Comparison of ENCODE assay signal across 9 cellular contexts in genomic region chr1:149888999-149889289, GRCh38. TPM values are rescaled to one million over a fixed set of nuclear protein-coding genes. Genes with fewer than 3 reads are reported as not detected.
DNase-seq lines count a peak whose midpoint lies in the region; ATAC-seq and TF ChIP-seq lines count a peak whose summit lies in the region.
"Had no signal": no experiment of that assay in that cellular context is flagged by ENCODE, and none has a peak within 500 bp of the region (broad histone marks: within the 10 kb centered on the region; RNA-seq: fewer than 3 reads in every experiment).

No MANE protein-coding gene starts in this region.

- DNase-seq in GM23248 (peak; percentile 80), Panc1 (ENCODE audit: low read depth, low spot score) (no peak), foreskin fibroblast (peak; percentile 55 to 80), dermis blood vessel endothelial cell (no peak), HPDE6-E6E7 (ENCODE audit: extremely low spot score) (no peak)
- DNase-seq in stimulated activated CD4-positive, alpha-beta T cell treated with anti-CD3 and anti-CD28 coated beads, Interleukin-15, amount 100 ng/mL, for 24 hours: no peak
- DNase-seq: naive B cell had no signal

- H3K4me2 ChIP-seq in GM23248 (ENCODE audit: unreplicated experiment) (peak overlapping the region; percentile 91), skeletal muscle satellite cell (ENCODE audit: low read length) (peak overlapping the region; percentile 90)

- peaks cover 12% of the 10 kb centered on the region for H3K4me1 ChIP-seq in GM23248 (ENCODE audit: insufficient read depth)
- peaks cover 11% of the 10 kb centered on the region for H3K4me1 ChIP-seq in Panc1 (ENCODE audit: control insufficient read depth, insufficient read depth, low read length)
- H3K4me1 ChIP-seq in skeletal muscle satellite cell (ENCODE audit: control insufficient read depth, insufficient read depth, low read length): peaks cover 24% of the 10 kb centered on the region

- H3K36me3 Mint-ChIP-seq in activated T-helper 17 cell treated with anti-CD3 and anti-CD28 coated beads, Interleukin-2, amount 50 U/mL, for 72 hours (ENCODE audit: low read depth): no peaks in the 10 kb centered on the region
- H3K36me3 Mint-ChIP-seq: naive B cell had no signal

- H3K27me3 Mint-ChIP-seq in activated T-helper 17 cell treated with anti-CD3 and anti-CD28 coated beads, Interleukin-2, amount 50 U/mL, for 72 hours: no peaks in the 10 kb centered on the region
- H3K27me3 Mint-ChIP-seq: naive B cell had no signal

- no peak for ATAC-seq in Panc1
- ATAC-seq in activated T-helper 17 cell treated with anti-CD3 and anti-CD28 coated beads, Interleukin-2, amount 50 U/mL, for 72 hours (replicated peaks): no peak

- no peaks in the 10 kb centered on the region for H3K4me1 Mint-ChIP-seq in activated T-helper 17 cell treated with anti-CD3 and anti-CD28 coated beads, Interleukin-2, amount 50 U/mL, for 72 hours

- no peak overlapping the region for H3K27ac Mint-ChIP-seq in activated T-helper 17 cell treated with anti-CD3 and anti-CD28 coated beads, Interleukin-2, amount 50 U/mL, for 72 hours

- no peak for TF ChIP-seq CTCF in Panc1 (IDR thresholded peaks at IDR 0.05)
- no peak for TF ChIP-seq CTCF in foreskin fibroblast (IDR thresholded peaks at IDR 0.05; ENCODE audit: low read depth, low read length)

- H3K36me3 ChIP-seq in GM23248 (ENCODE audit: low read depth) (no peaks in the 10 kb centered on the region), Panc1 (ENCODE audit: control insufficient read depth, insufficient read depth, low read length) (no peaks in the 10 kb centered on the region; the same call in 1 of the 2 replicates), skeletal muscle satellite cell (ENCODE audit: insufficient read depth, low read length) (no peaks in the 10 kb centered on the region)

- intact Hi-C loops in Panc1 (cut with micrococcal nuclease; ENCODE audit: unreplicated experiment): no loop called here

- peaks cover 15% of the 10 kb centered on the region for H3K79me2 ChIP-seq in GM23248 (ENCODE audit: insufficient read depth)

- no peaks in the 10 kb centered on the region for H3K9me3 Mint-ChIP-seq in activated T-helper 17 cell treated with anti-CD3 and anti-CD28 coated beads, Interleukin-2, amount 50 U/mL, for 72 hours

- H4K20me1 ChIP-seq in GM23248 (ENCODE audit: insufficient read depth): no peaks in the 10 kb centered on the region

- H3K4me3 Mint-ChIP-seq in activated T-helper 17 cell treated with anti-CD3 and anti-CD28 coated beads, Interleukin-2, amount 50 U/mL, for 72 hours: no peak overlapping the region

- CTCF ChIA-PET in Panc1 (lab: Charles Lee): interaction anchor here (1.1 kb wide), 1 partner anchor 49 kb away, joined by 4 read pairs; no protein-coding TSS in a partner anchor

- in situ Hi-C loops in GM23248 (cut with MboI) (no loop called here), Panc1 (cut with HindIII; ENCODE audit: low pct_unique_long_range_greater_than_20kb, low sequenced_read_pairs) (no loop called here)

- H3F3A ChIP-seq in GM23248 (ENCODE audit: insufficient read depth): peaks cover 33% of the 10 kb centered on the region

- peak overlapping the region; percentile 90 for H2AFZ ChIP-seq in GM23248

- 11 to 13% methylated on average over 6 of the region's 6 CpGs for WGBS in GM23248 (ENCODE audit: low coverage in 1 of 2, low lambda C conversion rate in 2 of 2, missing lambda C conversion rate in 2 of 2), 2 experiments

- POLR2A ChIA-PET in Panc1 (lab: Charles Lee): interaction anchor here (0.5 kb wide), 1 partner anchor 290 kb away, joined by 4 read pairs; no protein-coding TSS in a partner anchor

- H3K27me3 ChIP-seq in GM23248 (replicated peaks; ENCODE audit: insufficient read depth) (no peaks in the 10 kb centered on the region), Panc1 (ENCODE audit: control insufficient read depth, insufficient read depth, low read length) (no peaks in the 10 kb centered on the region), skeletal muscle satellite cell (ENCODE audit: control insufficient read depth, insufficient read depth, low read length) (no peaks in the 10 kb centered on the region)

- H3K9me3 ChIP-seq in GM23248 (ENCODE audit: low read depth) (no peaks in the 10 kb centered on the region), Panc1 (ENCODE audit: control insufficient read depth, insufficient read depth, low read depth, low read length) (no peaks in the 10 kb centered on the region), skeletal muscle satellite cell (replicated peaks; ENCODE audit: low read length) (no peaks in the 10 kb centered on the region)

- BruUV-seq in Panc1 (replicated peaks; lab: Mats Ljungman, UMichigan): no TSS peak

- H3K9me2 ChIP-seq in GM23248 (ENCODE audit: insufficient read depth): no peaks in the 10 kb centered on the region

- H3K4me3 ChIP-seq in GM23248: peak overlapping the region; percentile 81
- peak overlapping the region; percentile 91 to 95 for H3K4me3 ChIP-seq in Panc1 (ENCODE audit: low read depth in 2 of 2, low read length in 2 of 2)
- H3K4me3 ChIP-seq in foreskin fibroblast (ENCODE audit: low read depth in 1 of 2, low read length in 2 of 2): peak overlapping the region; percentile 57 to 65
- peak overlapping the region; percentile 74 for H3K4me3 ChIP-seq in skeletal muscle satellite cell (ENCODE audit: low read length)

- H3K9ac ChIP-seq in GM23248: peak overlapping the region; percentile 94
- peak overlapping the region; percentile 85 for H3K9ac ChIP-seq in skeletal muscle satellite cell (ENCODE audit: low read depth, low read length)

- H3K27ac ChIP-seq in GM23248 (peak overlapping the region; percentile 98), Panc1 (ENCODE audit: low read length) (peak overlapping the region; percentile 99)

RNA-seq across cellular contexts. Expression of gene BOLA1, which starts 10.4 kb away (rescaled TPM):
- 12.3 and 16.4 TPM in 2 replicates for total RNA-seq in GM23248 (2014; rRNA removed; shearing (Covaris generic))
- polyA plus RNA-seq in GM23248 (2016; fragmentation: Nextera tagmentation; extraction: Ambion mirVana): 18.6 and 20.1 TPM in 2 replicates
- 14.6 TPM for total RNA-seq in Panc1 (2021; ENCODE audit: unreplicated experiment)
- 21.1 TPM for polyA plus RNA-seq in Panc1 (2012; ENCODE audit: insufficient read length)
- total RNA-seq in skeletal muscle satellite cell (2012; rRNA removed): 11.4 and 11.7 TPM in 2 replicates
- total RNA-seq in dermis blood vessel endothelial cell: 10.1 and 12.8 TPM in 2 replicates
- total RNA-seq in activated T-helper 17 cell treated with anti-CD3 and anti-CD28 coated beads, Interleukin-2, amount 50 U/mL, for 72 hours: 10 to 100 TPM; 23.1 to 26.7 TPM

RNA-seq across cellular contexts. Expression of gene SV2A, which starts 28.7 kb away (rescaled TPM):
- 0.51 and 1.1 TPM in 2 replicates for total RNA-seq in GM23248 (2014; rRNA removed; shearing (Covaris generic))
- 0.36 and 0.60 TPM in 2 replicates for polyA plus RNA-seq in GM23248 (2016; fragmentation: Nextera tagmentation; extraction: Ambion mirVana)
- 2.9 TPM for total RNA-seq in Panc1 (2021; ENCODE audit: unreplicated experiment)
- 4.4 TPM for polyA plus RNA-seq in Panc1 (2012; ENCODE audit: insufficient read length)
- total RNA-seq in skeletal muscle satellite cell (2012; rRNA removed): 2.0 and 6.1 TPM in 2 replicates
- total RNA-seq in dermis blood vessel endothelial cell: 3.9 and 6.7 TPM in 2 replicates
- 1 to 10 TPM; 5.8 to 7.5 TPM for total RNA-seq in activated T-helper 17 cell treated with anti-CD3 and anti-CD28 coated beads, Interleukin-2, amount 50 U/mL, for 72 hours

RNA-seq across cellular contexts. Expression of gene SF3B4, which starts 38.7 kb away (rescaled TPM):
- total RNA-seq in GM23248 (2014; rRNA removed; shearing (Covaris generic)): 12.3 and 17.5 TPM in 2 replicates
- polyA plus RNA-seq in GM23248 (2016; fragmentation: Nextera tagmentation; extraction: Ambion mirVana): 98.0 and 106 TPM in 2 replicates
- 120 TPM for total RNA-seq in Panc1 (2021; ENCODE audit: unreplicated experiment)
- 98.8 TPM for polyA plus RNA-seq in Panc1 (2012; ENCODE audit: insufficient read length)
- 12.7 and 15.7 TPM in 2 replicates for total RNA-seq in skeletal muscle satellite cell (2012; rRNA removed)
- total RNA-seq in dermis blood vessel endothelial cell: 7.8 and 16.3 TPM in 2 replicates
- total RNA-seq in activated T-helper 17 cell treated with anti-CD3 and anti-CD28 coated beads, Interleukin-2, amount 50 U/mL, for 72 hours: 10 to 100 TPM; 45.8 to 90.6 TPM

RNA-seq across cellular contexts. Expression of gene MTMR11, which starts 47.7 kb away (rescaled TPM):
- total RNA-seq in GM23248 (2014; rRNA removed; shearing (Covaris generic)): 7.7 and 13.1 TPM in 2 replicates
- polyA plus RNA-seq in GM23248 (2016; fragmentation: Nextera tagmentation; extraction: Ambion mirVana): 11.9 and 12.4 TPM in 2 replicates
- total RNA-seq in Panc1 (2021; ENCODE audit: unreplicated experiment) (12.0 TPM), dermis blood vessel endothelial cell (0.47 and 1.5 TPM in 2 replicates)
- polyA plus RNA-seq in Panc1 (2012; ENCODE audit: insufficient read length): 9.4 TPM
- 3.3 and 5.2 TPM in 2 replicates for total RNA-seq in skeletal muscle satellite cell (2012; rRNA removed)
- 1 to 10 TPM; 3.0 to 7.9 TPM for total RNA-seq in activated T-helper 17 cell treated with anti-CD3 and anti-CD28 coated beads, Interleukin-2, amount 50 U/mL, for 72 hours

Comparison
In these comparisons a context has a peak if more than half of its experiments do, and no peak if none do; other contexts are left out.
1. DNase-seq: peak in GM23248 (single experiment) and foreskin fibroblast (2 of 2); none in Panc1 (single experiment), stimulated activated CD4-positive, alpha-beta T cell treated with anti-CD3 and anti-CD28 coated beads, Interleukin-15, amount 100 ng/mL, for 24 hours (single experiment), dermis blood vessel endothelial cell (single experiment) and HPDE6-E6E7 (single experiment).
2. Peak in every context shown above with its lines, with median percentiles within 50 percentile points of each other: H3K4me3 ChIP-seq.